Comparison of ENCODE assay signal across 20 cellular contexts in genomic region chr2:88735133-88735532, GRCh38. TPM values are rescaled to one million over a fixed set of nuclear protein-coding genes. Genes with fewer than 3 reads are reported as not detected.
DNase-seq lines count a peak whose midpoint lies in the region; ATAC-seq and TF ChIP-seq lines count a peak whose summit lies in the region.
"Had no signal": no experiment of that assay in that cellular context is flagged by ENCODE, and none has a peak within 500 bp of the region (broad histone marks: within the 10 kb centered on the region; RNA-seq: fewer than 3 reads in every experiment).

No MANE protein-coding gene starts in this region.

- H3K4me3 Mint-ChIP-seq in GM23338, result no peak overlapping the region
- no peak overlapping the region for H3K4me3 Mint-ChIP-seq in naive thymus-derived CD4-positive, alpha-beta T cell
- no peak overlapping the region for H3K4me3 Mint-ChIP-seq in T-cell
- H3K4me3 Mint-ChIP-seq: activated T-cell treated with anti-CD3 and anti-CD28 coated beads, Interleukin-2, amount 50 U/mL, for 4 hours; endodermal cell had no signal

- no peak overlapping the region for H3K4me2 ChIP-seq in GM23338

- no peaks in the 10 kb centered on the region for H3K79me2 ChIP-seq in GM23338 (replicated peaks; ENCODE audit: insufficient read depth)

- no peak overlapping the region for H3K4me3 ChIP-seq in GM23338
- H3K4me3 ChIP-seq in naive thymus-derived CD4-positive, alpha-beta T cell (ENCODE audit: low read length), result no peak overlapping the region
- H3K4me3 ChIP-seq: adrenal gland, spleen had no signal

- no peaks in the 10 kb centered on the region for H3K9me3 ChIP-seq in naive thymus-derived CD4-positive, alpha-beta T cell (ENCODE audit: control insufficient read depth in 2 of 3, low read length in 3 of 3)
- H3K9me3 ChIP-seq: adrenal gland, BE2C, spleen had no signal

- H3K9me2 ChIP-seq in GM23338 (ENCODE audit: insufficient read depth), result no peaks in the 10 kb centered on the region

- H3K9me3 Mint-ChIP-seq in GM23338 (no peaks in the 10 kb centered on the region), T-cell (no peaks in the 10 kb centered on the region)
- H3K9me3 Mint-ChIP-seq in naive thymus-derived CD4-positive, alpha-beta T cell, result no peaks in the 10 kb centered on the region
- H3K9me3 Mint-ChIP-seq: activated T-cell treated with anti-CD3 and anti-CD28 coated beads, Interleukin-2, amount 50 U/mL, for 4 hours; endodermal cell had no signal

- no peaks in the 10 kb centered on the region for H3K4me1 ChIP-seq in GM23338 (ENCODE audit: insufficient read depth)
- H3K4me1 ChIP-seq in naive thymus-derived CD4-positive, alpha-beta T cell (ENCODE audit: control insufficient read depth in 2 of 2, insufficient read depth in 2 of 2, low read length in 2 of 2), result peaks cover 0 to under 1% of the 10 kb centered on the region in 2 donors
- H3K4me1 ChIP-seq: BE2C had no signal

- intact Hi-C loops in naive thymus-derived CD4-positive, alpha-beta T cell (cut with micrococcal nuclease), result no loop called here

- H3F3A ChIP-seq in GM23338 (replicated peaks; ENCODE audit: low read depth), result no peaks in the 10 kb centered on the region

- peaks cover 2% of the 10 kb centered on the region; the same call in 1 of the 3 replicates for H3K4me1 Mint-ChIP-seq in GM23338
- peaks cover 0 to 11% (median 3%) of the 10 kb centered on the region in 7 donors for H3K4me1 Mint-ChIP-seq in naive thymus-derived CD4-positive, alpha-beta T cell
- peaks cover 1 to 5% (median 2%) of the 10 kb centered on the region in 3 donors for H3K4me1 Mint-ChIP-seq in T-cell

- H3K27me3 Mint-ChIP-seq in GM23338 (ENCODE audit: insufficient read depth, low read depth, poor library complexity), result peaks cover 4% of the 10 kb centered on the region
- no peaks in the 10 kb centered on the region for H3K27me3 Mint-ChIP-seq in naive thymus-derived CD4-positive, alpha-beta T cell
- H3K27me3 Mint-ChIP-seq in T-cell, result no peaks in the 10 kb centered on the region

- no peaks in the 10 kb centered on the region for H3K27me3 ChIP-seq in GM23338 (ENCODE audit: insufficient read depth)
- no peaks in the 10 kb centered on the region for H3K27me3 ChIP-seq in naive thymus-derived CD4-positive, alpha-beta T cell (ENCODE audit: control insufficient read depth in 2 of 2, insufficient read depth in 2 of 2, low read length in 2 of 2)
- H3K27me3 ChIP-seq: adrenal gland, BE2C, spleen had no signal

- H3K27ac Mint-ChIP-seq in GM23338 (peak overlapping the region; percentile 68; the same call in 1 of the 2 replicates), T-cell (peak overlapping the region in 1 of 2 donors; percentile 61)
- peak overlapping the region in 7 of 9 donors; percentile 17 to 83 (median 45) for H3K27ac Mint-ChIP-seq in naive thymus-derived CD4-positive, alpha-beta T cell
- H3K27ac Mint-ChIP-seq: endodermal cell had no signal

- ATAC-seq in GM23338 (no peak), HG02973 (IDR thresholded peaks at IDR 0.05; ENCODE audit: unreplicated experiment) (no peak), T-cell (replicated peaks in 1 of 4) (no peak), GM19035 (IDR thresholded peaks at IDR 0.05; ENCODE audit: unreplicated experiment) (no peak)
- ATAC-seq in naive thymus-derived CD4-positive, alpha-beta T cell, result no peak
- ATAC-seq: SK-N-SH treated with all-trans-retinoic acid at 6 μM for 48 hours had no signal

- POLR2A ChIA-PET in naive thymus-derived CD4-positive, alpha-beta T cell (lab: Charles Lee), result no interaction called here
- POLR2A ChIA-PET in T-cell (lab: Charles Lee), result no interaction called here

- H3K36me3 Mint-ChIP-seq in GM23338 (ENCODE audit: low read depth) (peaks cover 28% of the 10 kb centered on the region), T-cell (peaks cover 36% of the 10 kb centered on the region)
- peaks cover 0 to 24% (median 5%) of the 10 kb centered on the region in 5 donors for H3K36me3 Mint-ChIP-seq in naive thymus-derived CD4-positive, alpha-beta T cell

- H3K27ac ChIP-seq in GM23338 (ENCODE audit: low read depth), result no peak overlapping the region
- no peak overlapping the region for H3K27ac ChIP-seq in naive thymus-derived CD4-positive, alpha-beta T cell (ENCODE audit: low read depth, low read length)
- H3K27ac ChIP-seq: adrenal gland, spleen had no signal

- CTCF ChIA-PET in naive thymus-derived CD4-positive, alpha-beta T cell (lab: Charles Lee), result no interaction called here
- CTCF ChIA-PET in T-cell (lab: Charles Lee), result interaction anchor here in 1 of 2 donors (1.2 kb wide), 1 partner anchor 9 kb away, joined by 3 read pairs; no protein-coding TSS in a partner anchor

- no peak for TF ChIP-seq CTCF in GM23338 (conservative IDR thresholded peaks at IDR 0.05; ENCODE audit: low read depth in 2 of 2)

- no peaks in the 10 kb centered on the region; the same call in 1 of the 2 replicates for H4K20me1 ChIP-seq in GM23338 (replicated peaks; ENCODE audit: insufficient read depth)

- H2AFZ ChIP-seq in GM23338, result no peak overlapping the region

- DNase-seq in C1 segment of cervical spinal cord (lab: John Stamatoyannopoulos, UW) (peak in 9 of 14 donors; percentile 2 to 47 (median 24)), GM23338 (ENCODE audit: low spot score) (no peak), erythroblast (lab: John Stamatoyannopoulos, UW) (peak; percentile 77 to 81), SKM-1 (lab: John Stamatoyannopoulos, UW; ENCODE audit: unreplicated experiment) (no peak), T-cell (no peak)
- no peak for DNase-seq in naive thymus-derived CD4-positive, alpha-beta T cell
- DNase-seq: BE2C; central memory CD4-positive, alpha-beta T cell; DMS153; endodermal cell; GOT3; NCI-H1417 treated with DMSO at 0.1 percent for 48 hours; NCI-H2171 treated with DMSO at 0.1 percent for 48 hours; NCI-H748 treated with DMSO at 0.1 percent for 48 hours; spleen had no signal

- H3K36me3 ChIP-seq in GM23338 (ENCODE audit: insufficient read depth), result 0 out of 2 replicates have a peak, but pooled peaks cover 2% of the 10 kb centered on the region
- H3K36me3 ChIP-seq in naive thymus-derived CD4-positive, alpha-beta T cell (ENCODE audit: control insufficient read depth in 2 of 3, insufficient read depth in 3 of 3, low read length in 3 of 3), result peaks cover 0 to 46% (median 7%) of the 10 kb centered on the region in 3 experiments
- H3K36me3 ChIP-seq: BE2C had no signal

- no peak for TF ChIP-seq POLR2A in erythroblast (IDR thresholded peaks at IDR 0.05; ENCODE audit: low read length)

TF ChIP-seq in GM23338, 12 proteins besides CTCF, POLR2A, EP300 and RAD21:
- no peak for TF ChIP-seq NANOG (IDR thresholded peaks at IDR 0.05; ENCODE audit: borderline replicate concordance)
- no peak for TF ChIP-seq CREB1 (CRISPR knock-in tag; IDR thresholded peaks at IDR 0.05; ENCODE audit: low read depth)
- TF ChIP-seq EZH2 (IDR thresholded peaks at IDR 0.05; ENCODE audit: low read depth, unreplicated experiment), result no peak
- no peak for TF ChIP-seq EZH2phosphoT487 (IDR thresholded peaks at IDR 0.05; ENCODE audit: unreplicated experiment)
- no peak for TF ChIP-seq POLR2AphosphoS5 (IDR thresholded peaks at IDR 0.05; ENCODE audit: low read depth)

RNA-seq across cellular contexts. Expression of gene RPIA, which starts 43.7 kb away (rescaled TPM):
- total RNA-seq in GM23338 (2014; rRNA removed; shearing (Covaris generic)), result 15.2 and 18.8 TPM in 2 replicates
- polyA plus RNA-seq in GM23338 (2016; fragmentation: Nextera tagmentation; extraction: Ambion mirVana), result 22.0 and 22.5 TPM in 2 replicates
- 10 to 100 TPM; 16.4 to 38.4 (median 23.1) TPM for total RNA-seq in naive thymus-derived CD4-positive, alpha-beta T cell
- polyA plus RNA-seq in naive thymus-derived CD4-positive, alpha-beta T cell, result 10 to 100 TPM; 60.2 to 65.3 TPM
- total RNA-seq in T-cell, result 10 to 100 TPM; 23.6 to 30.3 (median 24.0) TPM

Comparison
In these comparisons a context has a peak if more than half of its experiments do, and no peak if none do; other contexts are left out.
1. DNase-seq: peak in C1 segment of cervical spinal cord (9 of 14) and erythroblast (2 of 2); none in GM23338 (single experiment), naive thymus-derived CD4-positive, alpha-beta T cell (0 of 9), SKM-1 (single experiment) and T-cell (0 of 34).